In the genomic region with DNA sequence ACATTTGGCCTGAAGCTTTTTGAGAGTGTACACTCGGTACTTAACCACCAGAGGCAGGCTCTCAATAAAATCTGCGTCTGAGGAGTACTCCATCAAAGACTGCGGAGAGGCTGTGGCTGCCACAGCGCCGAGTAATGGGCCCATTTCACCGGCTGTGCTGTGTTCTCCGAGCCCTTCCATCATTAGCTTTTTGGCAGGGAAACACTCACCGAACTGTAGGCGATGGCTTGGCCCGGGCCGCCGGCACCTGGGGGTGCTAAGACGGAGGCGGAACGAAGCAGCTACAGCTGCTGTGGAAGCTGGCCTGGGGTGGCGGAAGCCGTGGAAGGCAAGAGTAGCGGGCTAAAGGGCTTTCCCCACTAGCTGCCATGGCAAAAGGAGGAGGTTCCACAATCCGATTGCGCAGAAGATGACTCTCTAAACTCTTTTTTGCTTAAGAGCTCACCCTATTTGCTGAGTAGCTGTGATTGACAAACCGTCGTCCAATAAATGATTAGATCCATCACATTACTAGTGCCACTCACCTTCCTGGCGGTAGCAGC, we compare ENCODE assay signal across 12 cellular contexts. TPM values are rescaled to one million over a fixed set of nuclear protein-coding genes. Genes with fewer than 3 reads are reported as not detected.
DNase-seq lines count a peak whose midpoint lies in the region; ATAC-seq and TF ChIP-seq lines count a peak whose summit lies in the region.
"Had no signal": no experiment of that assay in that cellular context is flagged by ENCODE, and none has a peak within 500 bp of the region (broad histone marks: within the 10 kb centered on the region; RNA-seq: fewer than 3 reads in every experiment).

No MANE protein-coding gene starts in this region.

- POLR2A ChIA-PET in CD4-positive, alpha-beta T cell (lab: Charles Lee) = no interaction called here
- POLR2A ChIA-PET in naive thymus-derived CD8-positive, alpha-beta T cell (lab: Charles Lee) = no interaction called here

- H3K4me3 Mint-ChIP-seq in CD4-positive, alpha-beta T cell = peak overlapping the region; percentile 66
- peak overlapping the region; percentile 41 to 70 (median 60) for H3K4me3 Mint-ChIP-seq in naive thymus-derived CD8-positive, alpha-beta T cell

- no peaks in the 10 kb centered on the region for H3K36me3 Mint-ChIP-seq in CD4-positive, alpha-beta T cell (ENCODE audit: low read depth)
- H3K36me3 Mint-ChIP-seq in naive thymus-derived CD8-positive, alpha-beta T cell = peaks cover 0 to 5% (median 0%) of the 10 kb centered on the region in 3 donors

- H3K27me3 ChIP-seq in CD4-positive, alpha-beta T cell (ENCODE audit: control insufficient read depth, insufficient read depth, low read length) = no peaks in the 10 kb centered on the region
- no peaks in the 10 kb centered on the region for H3K27me3 ChIP-seq in MG63

- TF ChIP-seq CTCF in CD4-positive, alpha-beta T cell (IDR thresholded peaks at IDR 0.05) = no peak

- H3K4me1 Mint-ChIP-seq in CD4-positive, alpha-beta T cell (ENCODE audit: low read depth) = no peaks in the 10 kb centered on the region
- H3K4me1 Mint-ChIP-seq in naive thymus-derived CD8-positive, alpha-beta T cell = no peaks in the 10 kb centered on the region

- H3K36me3 ChIP-seq in MG63 = no peaks in the 10 kb centered on the region

- ATAC-seq in CD4-positive, alpha-beta T cell (ENCODE audit: poor library complexity) = peak; percentile 73
- ATAC-seq in HG02884 (IDR thresholded peaks at IDR 0.05; ENCODE audit: unreplicated experiment) (peak; percentile 86), HG03095 (IDR thresholded peaks at IDR 0.05; ENCODE audit: unreplicated experiment) (no peak)
- peak; percentile 56 to 64 for ATAC-seq in naive thymus-derived CD8-positive, alpha-beta T cell

- H3K27ac ChIP-seq in CD4-positive, alpha-beta T cell (ENCODE audit: low read depth, low read length) = no peak overlapping the region

- H3K9me3 Mint-ChIP-seq in CD4-positive, alpha-beta T cell = no peaks in the 10 kb centered on the region
- peaks cover 0 to 4% (median 0%) of the 10 kb centered on the region in 9 donors for H3K9me3 Mint-ChIP-seq in naive thymus-derived CD8-positive, alpha-beta T cell

- intact Hi-C loops in CD4-positive, alpha-beta T cell (cut with DNase I, micrococcal nuclease) = no loop called here

- H3K4me3 ChIP-seq in MG63 = no peak overlapping the region

- H3K9me3 ChIP-seq in CD4-positive, alpha-beta T cell (ENCODE audit: control insufficient read depth, low read length) = no peaks in the 10 kb centered on the region
- no peaks in the 10 kb centered on the region for H3K9me3 ChIP-seq in MG63

- no peak for DNase-seq in CD4-positive, alpha-beta T cell
- DNase-seq in cerebellar cortex (ENCODE audit: low spot score) (peak; percentile 78), MG63 (no peak), cerebellar nuclear complex (lab: John Stamatoyannopoulos, UW) (no peak), T-helper 9 cell (no peak)
- DNase-seq in naive thymus-derived CD8-positive, alpha-beta T cell = peak in 4 of 10 donors; percentile 0 to 4 (median 1)
- DNase-seq: GF-D8, NCI-H345 had no signal

- H3K27me3 Mint-ChIP-seq in CD4-positive, alpha-beta T cell = peaks cover 9% of the 10 kb centered on the region
- peaks cover 2 to 21% (median 11%) of the 10 kb centered on the region in 5 donors for H3K27me3 Mint-ChIP-seq in naive thymus-derived CD8-positive, alpha-beta T cell

- CTCF ChIA-PET in CD4-positive, alpha-beta T cell (lab: Charles Lee) = no interaction called here

- peak overlapping the region; percentile 18 for H3K27ac Mint-ChIP-seq in CD4-positive, alpha-beta T cell
- H3K27ac Mint-ChIP-seq in naive thymus-derived CD8-positive, alpha-beta T cell = peak overlapping the region in 5 of 10 donors; percentile 25 to 70 (median 62)

RNA-seq across cellular contexts. Expression of gene PABPC1L2A, which starts 48.5 kb away (rescaled TPM):
- not detected for total RNA-seq in CD4-positive, alpha-beta T cell
- total RNA-seq in naive thymus-derived CD8-positive, alpha-beta T cell = not detected
- polyA plus RNA-seq in naive thymus-derived CD8-positive, alpha-beta T cell = not detected
- total RNA-seq in MG63 (2014; rRNA removed; shearing (Covaris generic); ENCODE audit: low replicate concordance) = not detected in 2 replicates
- total RNA-seq: chondrocyte, urinary bladder had no signal
